25 cellular contexts compared by ENCODE assay signal in genomic region chr22:49546811-49547585, GRCh38.
"Had no signal": no experiment of that assay in that cellular context is flagged by ENCODE, and none has a peak within 500 bp of the region (broad histone marks: within the 10 kb centered on the region; RNA-seq: fewer than 3 reads in every experiment).

No MANE protein-coding gene starts in this region.

- H3K4me3 Mint-ChIP-seq: activated CD4-positive, alpha-beta T cell treated with anti-CD3 and anti-CD28 coated beads, Interleukin-2, amount 10 ng/mL, durations not matched to agents 7 days and 5 days; activated CD8-positive, alpha-beta T cell treated with anti-CD3 and anti-CD28 coated beads, Interleukin-2, amount 10 ng/mL, durations not matched to agents 7 days and 5 days; activated naive CD4-positive, alpha-beta T cell treated with anti-CD3 and anti-CD28 coated beads for 36 hours; activated T-cell treated with anti-CD3 and anti-CD28 coated beads, Interleukin-2, amount 50 U/mL, for 24 hours; activated T-helper 17 cell treated with anti-CD3 and anti-CD28 coated beads, Interleukin-2, amount 50 U/mL, for 72 hours; brain; stimulated activated naive CD8-positive, alpha-beta T cell treated with anti-CD3 and anti-CD28 coated beads, Interleukin-15, Interleukin-2, amounts not matched to agents 100 ng/mL and 50 ng/mL, for 24 hours; T-helper 2 cell treated with Interferon-gamma antibody and Interleukin-4, amounts not matched to agents 5 μg/mL and 100 μg/mL, for 36 hours had no signal

- DNase-seq: activated CD4-positive, alpha-beta T cell treated with anti-CD3 and anti-CD28 coated beads, Interleukin-2, amount 10 ng/mL, durations not matched to agents 7 days and 5 days; activated CD4-positive, CD25-positive, alpha-beta regulatory T cell treated with anti-CD3 and anti-CD28 coated beads, Interleukin-2, amount 50 U/mL, for 72 hours; activated CD8-positive, alpha-beta T cell treated with anti-CD3 and anti-CD28 coated beads, Interleukin-2, amount 10 ng/mL, durations not matched to agents 7 days and 5 days; activated naive CD4-positive, alpha-beta T cell treated with anti-CD3 and anti-CD28 coated beads for 36 hours; activated T-cell treated with anti-CD3 and anti-CD28 coated beads, Interleukin-2, amount 50 U/mL, for 24 hours; caudate nucleus; dermis blood vessel endothelial cell; effector CD8-positive, alpha-beta T cell; foreskin keratinocyte; mammary epithelial cell; midbrain; nephron progenitor cell; retina; stimulated activated CD4-positive, alpha-beta T cell treated with anti-CD3 and anti-CD28 coated beads, Interleukin-12 subunit alpha, Interleukin-12 subunit beta, amount 100 ng/mL, for 4 hours; stimulated activated CD4-positive, alpha-beta T cell treated with anti-CD3 and anti-CD28 coated beads, Interleukin-4, amount 100 ng/mL, for 4 hours; substantia nigra; uterus had no signal

- H3K4me1 Mint-ChIP-seq: activated CD4-positive, alpha-beta T cell treated with anti-CD3 and anti-CD28 coated beads, Interleukin-2, amount 10 ng/mL, durations not matched to agents 7 days and 5 days; activated T-helper 17 cell treated with anti-CD3 and anti-CD28 coated beads, Interleukin-2, amount 50 U/mL, for 72 hours had no signal

- H3K9me3 Mint-ChIP-seq: activated CD4-positive, alpha-beta T cell treated with anti-CD3 and anti-CD28 coated beads, Interleukin-2, amount 10 ng/mL, durations not matched to agents 7 days and 5 days; activated T-cell treated with anti-CD3 and anti-CD28 coated beads, Interleukin-2, amount 50 U/mL, for 24 hours; activated T-helper 17 cell treated with anti-CD3 and anti-CD28 coated beads, Interleukin-2, amount 50 U/mL, for 72 hours had no signal

- H3K27me3 ChIP-seq: foreskin keratinocyte, tibial nerve, uterus had no signal

- H3K27me3 Mint-ChIP-seq: activated CD4-positive, alpha-beta T cell treated with anti-CD3 and anti-CD28 coated beads, Interleukin-2, amount 10 ng/mL, durations not matched to agents 7 days and 5 days; activated T-cell treated with anti-CD3 and anti-CD28 coated beads, Interleukin-2, amount 50 U/mL, for 24 hours; activated T-helper 17 cell treated with anti-CD3 and anti-CD28 coated beads, Interleukin-2, amount 50 U/mL, for 72 hours; stimulated activated naive CD8-positive, alpha-beta T cell treated with anti-CD3 and anti-CD28 coated beads, Interleukin-15, Interleukin-2, amounts not matched to agents 100 ng/mL and 50 ng/mL, for 24 hours had no signal

- H3K27ac Mint-ChIP-seq: activated CD4-positive, alpha-beta T cell treated with anti-CD3 and anti-CD28 coated beads, Interleukin-2, amount 10 ng/mL, durations not matched to agents 7 days and 5 days; activated CD8-positive, alpha-beta T cell treated with anti-CD3 and anti-CD28 coated beads, Interleukin-2, amount 10 ng/mL, durations not matched to agents 7 days and 5 days; activated naive CD4-positive, alpha-beta T cell treated with anti-CD3 and anti-CD28 coated beads for 36 hours; activated T-cell treated with anti-CD3 and anti-CD28 coated beads, Interleukin-2, amount 50 U/mL, for 24 hours; activated T-helper 17 cell treated with anti-CD3 and anti-CD28 coated beads, Interleukin-2, amount 50 U/mL, for 72 hours; brain; stimulated activated naive CD8-positive, alpha-beta T cell treated with anti-CD3 and anti-CD28 coated beads, Interleukin-15, Interleukin-2, amounts not matched to agents 100 ng/mL and 50 ng/mL, for 24 hours; T-helper 2 cell treated with Interferon-gamma antibody and Interleukin-4, amounts not matched to agents 5 μg/mL and 100 μg/mL, for 36 hours had no signal

- H3K4me1 ChIP-seq: foreskin keratinocyte, tibial nerve, uterus had no signal

- FAIRE-seq: keratinocyte had no signal

- H3K9me3 ChIP-seq: uterus had no signal

- ATAC-seq: activated CD8-positive, alpha-beta T cell treated with anti-CD3 and anti-CD28 coated beads, Interleukin-2, amount 10 ng/mL, durations not matched to agents 7 days and 5 days; activated T-helper 17 cell treated with anti-CD3 and anti-CD28 coated beads, Interleukin-2, amount 50 U/mL, for 72 hours; foreskin keratinocyte; SK-N-SH treated with all-trans-retinoic acid at 6 μM for 48 hours had no signal

- H3K27ac ChIP-seq: foreskin keratinocyte, tibial nerve, uterus, VCaP had no signal

- H3K4me3 ChIP-seq: tibial nerve, uterus had no signal

- H3K36me3 Mint-ChIP-seq: brain had no signal

- H3K36me3 ChIP-seq: tibial nerve, uterus had no signal
